12 cellular contexts compared by ENCODE assay signal in the genomic region with DNA sequence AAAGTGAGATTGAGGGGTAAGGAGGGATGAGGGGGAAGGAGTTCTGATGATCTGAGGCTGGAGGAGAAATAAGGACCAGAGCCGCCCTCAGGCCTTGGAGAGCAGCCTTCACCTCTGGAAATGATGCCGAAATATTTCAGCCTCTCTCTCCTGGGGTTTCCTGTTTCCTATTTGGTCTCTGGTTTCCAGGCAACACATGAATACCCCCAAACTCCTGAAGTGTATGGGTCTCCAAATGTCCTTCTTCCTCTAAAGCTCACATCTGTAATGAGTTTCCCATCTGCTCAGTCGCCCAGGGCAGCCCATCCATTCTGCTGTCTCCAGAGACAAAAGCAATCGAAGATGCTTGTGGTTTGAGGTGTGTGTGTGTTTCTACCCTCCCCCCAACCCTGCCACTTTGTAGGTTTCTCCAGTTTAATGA. TPM values are rescaled to one million over a fixed set of nuclear protein-coding genes. Genes with fewer than 3 reads are reported as not detected.
A peak's percentile ranks its signal among the peaks of the same experiment; 100 is the strongest.
DNase-seq lines count a peak whose midpoint lies in the region; ATAC-seq and TF ChIP-seq lines count a peak whose summit lies in the region.
"Had no signal": no experiment of that assay in that cellular context is flagged by ENCODE, and none has a peak within 500 bp of the region (broad histone marks: within the 10 kb centered on the region; RNA-seq: fewer than 3 reads in every experiment).

No MANE protein-coding gene starts in this region.

- H3K27ac Mint-ChIP-seq in endothelial cell (ENCODE audit: unreplicated experiment), result peak overlapping the region; percentile 53
- H3K27ac Mint-ChIP-seq: CD8-positive, alpha-beta T cell had no signal

- H3K4me1 ChIP-seq in psoas muscle, result no peaks in the 10 kb centered on the region

- in situ Hi-C loops in brain microvascular endothelial cell (cut with HindIII; ENCODE audit: low pct_ligation_motif_present, low sequenced_read_pairs), result no loop called here

- peaks cover 6% of the 10 kb centered on the region for H3K9me3 Mint-ChIP-seq in endothelial cell (ENCODE audit: unreplicated experiment)

- TF ChIP-seq CTCF in endothelial cell (IDR thresholded peaks at IDR 0.05; ENCODE audit: unreplicated experiment) (no peak), brain microvascular endothelial cell (IDR thresholded peaks at IDR 0.05; ENCODE audit: low read depth, low read length, missing control alignments) (no peak), psoas muscle (IDR thresholded peaks at IDR 0.05) (no peak)

- no peaks in the 10 kb centered on the region for H3K36me3 ChIP-seq in brain microvascular endothelial cell (replicated peaks)
- H3K36me3 ChIP-seq in psoas muscle (ENCODE audit: insufficient read depth in 1 of 2, low read depth in 1 of 2), result no peaks in the 10 kb centered on the region

- H3K4me3 ChIP-seq in brain microvascular endothelial cell (ENCODE audit: low read depth, low read length) (no peak overlapping the region), psoas muscle (no peak overlapping the region)

- H3K27ac ChIP-seq in brain microvascular endothelial cell, result no peak overlapping the region
- H3K27ac ChIP-seq in psoas muscle, result no peak overlapping the region

- peaks cover 9% of the 10 kb centered on the region for H3K4me1 Mint-ChIP-seq in endothelial cell (ENCODE audit: unreplicated experiment)

- peaks cover 14% of the 10 kb centered on the region for H3K9me3 ChIP-seq in psoas muscle

- H3K36me3 Mint-ChIP-seq in endothelial cell (ENCODE audit: low read depth, unreplicated experiment), result peaks cover 13% of the 10 kb centered on the region
- H3K36me3 Mint-ChIP-seq: CD8-positive, alpha-beta T cell had no signal

- peaks cover 4% of the 10 kb centered on the region for H3K27me3 Mint-ChIP-seq in endothelial cell (ENCODE audit: unreplicated experiment)

- 32 to 49% (median 41%) methylated on average over 4 of the region's 4 CpGs for WGBS in psoas muscle, 3 donors

- ATAC-seq in GM18519 (IDR thresholded peaks at IDR 0.05; ENCODE audit: low FRiP score, unreplicated experiment), result peak; percentile 34
- peak; percentile 48 for ATAC-seq in GM21529 (IDR thresholded peaks at IDR 0.05; ENCODE audit: unreplicated experiment)
- ATAC-seq in HG03460 (IDR thresholded peaks at IDR 0.05; ENCODE audit: unreplicated experiment), result peak; percentile 52
- no peak for ATAC-seq in psoas muscle
- ATAC-seq: CD8-positive, alpha-beta T cell had no signal

- DNase-seq in endothelial cell (ENCODE audit: low spot score) (peak; percentile 30), OCI-M2 (lab: John Stamatoyannopoulos, UW; ENCODE audit: unreplicated experiment) (no peak), brain microvascular endothelial cell (no peak), psoas muscle (no peak), NCI-H2196 treated with DMSO at 0.1 percent for 48 hours (lab: John Stamatoyannopoulos, UW; ENCODE audit: unreplicated experiment) (no peak)
- DNase-seq: CD8-positive, alpha-beta T cell; midbrain; NCI-H2029; stimulated activated CD4-positive, alpha-beta T cell treated with anti-CD3 and anti-CD28 coated beads, Interleukin-12 subunit alpha, Interleukin-12 subunit beta, amount 100 ng/mL, for 4 hours had no signal

- H3K4me3 Mint-ChIP-seq in endothelial cell (ENCODE audit: unreplicated experiment), result no peak overlapping the region
- H3K4me3 Mint-ChIP-seq: CD8-positive, alpha-beta T cell had no signal

- intact Hi-C loops in psoas muscle (cut with DNase I), result no loop called here

- H3K27me3 ChIP-seq in brain microvascular endothelial cell (replicated peaks), result no peaks in the 10 kb centered on the region
- peaks cover 0 to 2% (median 0%) of the 10 kb centered on the region in 3 donors for H3K27me3 ChIP-seq in psoas muscle (ENCODE audit: insufficient read depth in 3 of 3, low read length in 2 of 3)

RNA-seq across cellular contexts. Expression of gene FAM20B, which starts 52.0 kb away (rescaled TPM):
- total RNA-seq in endothelial cell (ENCODE audit: unreplicated experiment), result 31.4 TPM
- 10 to 100 TPM; 33.4 to 55.2 (median 43.3) TPM for total RNA-seq in psoas muscle
- polyA plus RNA-seq in psoas muscle, result 10 to 100 TPM; 22.5 to 52.6 (median 48.8) TPM

Comparison
In these comparisons a context has a peak if more than half of its experiments do, and no peak if none do; other contexts are left out.
1. ATAC-seq: peak in GM18519 (single experiment), GM21529 (single experiment) and HG03460 (single experiment); none in psoas muscle (0 of 4).